Comparison of ENCODE assay signal across 9 cellular contexts in the genomic region with DNA sequence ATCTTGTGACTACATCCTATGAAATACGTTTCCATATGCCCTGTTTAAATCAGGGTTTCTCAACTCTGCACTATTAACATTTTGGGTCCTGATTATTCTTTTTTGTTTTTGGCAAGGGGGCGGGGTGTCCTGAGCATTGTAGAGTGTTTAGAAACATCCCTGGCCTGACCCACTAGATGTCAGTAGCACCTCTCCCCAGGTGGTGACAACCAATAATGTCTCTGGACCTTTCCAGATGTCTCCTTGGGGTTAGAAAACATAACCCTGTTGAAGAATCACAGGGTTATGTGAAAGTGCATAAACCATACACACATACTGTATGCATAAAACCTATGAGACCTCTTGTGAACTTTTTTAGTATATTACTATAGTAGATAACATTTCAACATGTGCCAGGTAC. TPM values are rescaled to one million over a fixed set of nuclear protein-coding genes. Genes with fewer than 3 reads are reported as not detected.
DNase-seq lines count a peak whose midpoint lies in the region; ATAC-seq lines count a peak whose summit lies in the region.
"Had no signal": no experiment of that assay in that cellular context is flagged by ENCODE, and none has a peak within 500 bp of the region (broad histone marks: within the 10 kb centered on the region; RNA-seq: fewer than 3 reads in every experiment).

No MANE protein-coding gene starts in this region.

- H3K27ac ChIP-seq in ectodermal cell (ENCODE audit: insufficient read depth, low read depth, low read length, poor library complexity, severe bottlenecking), result no peak overlapping the region
- H3K27ac ChIP-seq: thoracic aorta had no signal

- WGBS in ectodermal cell, 2 experiments, result 88 to 91% methylated on average over 2 of the region's 2 CpGs

- peaks cover 31% of the 10 kb centered on the region for H3K4me1 Mint-ChIP-seq in activated CD4-positive, alpha-beta T cell treated with anti-CD3 and anti-CD28 coated beads for 36 hours

- intact Hi-C loops in activated CD4-positive, alpha-beta T cell treated with anti-CD3 and anti-CD28 coated beads for 36 hours (cut with DNase I, micrococcal nuclease), result loop anchor here (2.0 to 10.0 kb wide), 8 partner anchors 90 to 1802 kb away; a partner anchor contains a TSS

- POLR2A ChIA-PET in activated CD4-positive, alpha-beta T cell treated with anti-CD3 and anti-CD28 coated beads for 36 hours (lab: Charles Lee), result no interaction called here

- CTCF ChIA-PET in activated CD4-positive, alpha-beta T cell treated with anti-CD3 and anti-CD28 coated beads for 36 hours (lab: Charles Lee), result interaction anchor here (0.7 kb wide), 1 partner anchor 14 kb away, joined by 3 read pairs; no protein-coding TSS in a partner anchor

- H3K9ac ChIP-seq in skeletal muscle satellite cell (ENCODE audit: low read depth, low read length), result peak overlapping the region; percentile 94

- no peaks in the 10 kb centered on the region for H3K27me3 Mint-ChIP-seq in activated CD4-positive, alpha-beta T cell treated with anti-CD3 and anti-CD28 coated beads for 36 hours

- peaks cover 10% of the 10 kb centered on the region for H3K36me3 Mint-ChIP-seq in activated CD4-positive, alpha-beta T cell treated with anti-CD3 and anti-CD28 coated beads for 36 hours (ENCODE audit: low read depth)

- ATAC-seq in activated CD4-positive, alpha-beta T cell treated with anti-CD3 and anti-CD28 coated beads for 36 hours, result no peak
- ATAC-seq in HG02852 (IDR thresholded peaks at IDR 0.05; ENCODE audit: unreplicated experiment) (no peak), GM18873 (IDR thresholded peaks at IDR 0.05; ENCODE audit: low FRiP score, unreplicated experiment) (no peak), HG03095 (IDR thresholded peaks at IDR 0.05; ENCODE audit: unreplicated experiment) (no peak)

- no peaks in the 10 kb centered on the region for H3K9me3 Mint-ChIP-seq in activated CD4-positive, alpha-beta T cell treated with anti-CD3 and anti-CD28 coated beads for 36 hours (ENCODE audit: low read depth)

- peaks cover under 1% of the 10 kb centered on the region for H3K36me3 ChIP-seq in ectodermal cell (ENCODE audit: control insufficient read depth, insufficient read depth, low read length)
- H3K36me3 ChIP-seq in skeletal muscle satellite cell (ENCODE audit: insufficient read depth, low read length), result peaks cover 10% of the 10 kb centered on the region
- H3K36me3 ChIP-seq: thoracic aorta had no signal

- H3K4me1 ChIP-seq in ectodermal cell (ENCODE audit: control insufficient read depth, insufficient read depth, low read length), result no peaks in the 10 kb centered on the region
- H3K4me1 ChIP-seq in skeletal muscle satellite cell (ENCODE audit: control insufficient read depth, insufficient read depth, low read length), result peaks cover 18% of the 10 kb centered on the region

- H3K4me3 ChIP-seq in ectodermal cell (ENCODE audit: insufficient read depth, low read depth, low read length) (peak overlapping the region; percentile 89), skeletal muscle satellite cell (ENCODE audit: low read length) (peak overlapping the region; percentile 82)

- H3K4me2 ChIP-seq in skeletal muscle satellite cell (ENCODE audit: low read length), result peak overlapping the region; percentile 91

- H3K9me3 ChIP-seq in ectodermal cell (ENCODE audit: control insufficient read depth, low read length) (no peaks in the 10 kb centered on the region), skeletal muscle satellite cell (replicated peaks; ENCODE audit: low read length) (no peaks in the 10 kb centered on the region)
- H3K9me3 ChIP-seq: thoracic aorta had no signal

- H3K27me3 ChIP-seq in ectodermal cell (ENCODE audit: control insufficient read depth, insufficient read depth, low read length, poor library complexity, severe bottlenecking) (no peaks in the 10 kb centered on the region), skeletal muscle satellite cell (ENCODE audit: control insufficient read depth, insufficient read depth, low read length) (no peaks in the 10 kb centered on the region)

- DNase-seq in activated CD4-positive, alpha-beta T cell treated with anti-CD3 and anti-CD28 coated beads for 36 hours, result peak; percentile 16
- DNase-seq in activated CD4-positive, alpha-beta T cell treated with anti-CD3 and anti-CD28 coated beads for 1 hour, result no peak
- DNase-seq in NCI-H146 treated with DMSO at 0.1 percent for 48 hours (lab: John Stamatoyannopoulos, UW; ENCODE audit: unreplicated experiment), result peak; percentile 4

- peak overlapping the region; percentile 89 for H3K4me3 Mint-ChIP-seq in activated CD4-positive, alpha-beta T cell treated with anti-CD3 and anti-CD28 coated beads for 36 hours

- peak overlapping the region; percentile 21 for H3K27ac Mint-ChIP-seq in activated CD4-positive, alpha-beta T cell treated with anti-CD3 and anti-CD28 coated beads for 36 hours

RNA-seq across cellular contexts. Expression of a gene that starts 1.4 kb away (rescaled TPM):
- 10 to 100 TPM; 25.5 to 27.5 TPM for total RNA-seq in activated CD4-positive, alpha-beta T cell treated with anti-CD3 and anti-CD28 coated beads for 36 hours
- 36.6 TPM for polyA plus RNA-seq in ectodermal cell (2013, experiment 1 of 4)
- 41.0 TPM for polyA plus RNA-seq in ectodermal cell (2013, experiment 2 of 4)
- polyA plus RNA-seq in ectodermal cell (2013, experiment 3 of 4), result 34.5 TPM
- 36.6 TPM for polyA plus RNA-seq in ectodermal cell (2013, experiment 4 of 4)
- 13.7 and 18.1 TPM in 2 replicates for total RNA-seq in skeletal muscle satellite cell (2012; rRNA removed)

RNA-seq across cellular contexts. Expression of a gene that starts 1.5 kb away (rescaled TPM):
- total RNA-seq in activated CD4-positive, alpha-beta T cell treated with anti-CD3 and anti-CD28 coated beads for 36 hours, result 10 to 100 TPM; 18.3 to 23.6 TPM
- 19.2 TPM for polyA plus RNA-seq in ectodermal cell (2013, experiment 1 of 4)
- 23.3 TPM for polyA plus RNA-seq in ectodermal cell (2013, experiment 2 of 4)
- 18.4 TPM for polyA plus RNA-seq in ectodermal cell (2013, experiment 3 of 4)
- 22.3 TPM for polyA plus RNA-seq in ectodermal cell (2013, experiment 4 of 4)
- 14.4 and 15.7 TPM in 2 replicates for total RNA-seq in skeletal muscle satellite cell (2012; rRNA removed)
